ENCODE assay signal across 9 cellular contexts in genomic region chr10:132516771-132517725, GRCh38. TPM values are rescaled to one million over a fixed set of nuclear protein-coding genes. Genes with fewer than 3 reads are reported as not detected.
DNase-seq lines count a peak whose midpoint lies in the region; ATAC-seq and TF ChIP-seq lines count a peak whose summit lies in the region.
"Had no signal": no experiment of that assay in that cellular context is flagged by ENCODE, and none has a peak within 500 bp of the region (broad histone marks: within the 10 kb centered on the region; RNA-seq: fewer than 3 reads in every experiment).

No MANE protein-coding gene starts in this region.

- DNase-seq in 8988T (peak; percentile 75), HFF-Myc (ENCODE audit: extremely low read depth, low read depth) (peak; percentile 77), astrocyte of the cerebellum (ENCODE audit: low read depth) (peak; percentile 84), hepatic stellate cell (ENCODE audit: low spot score) (peak; percentile 100), psoas muscle (peak; percentile 94 to 97), NCI-H146 (lab: John Stamatoyannopoulos, UW) (no peak)
- DNase-seq in T-helper 2 cell treated with Interferon-gamma antibody and Interleukin-4, amounts not matched to agents 5 μg/mL and 100 μg/mL, for 36 hours (ENCODE audit: low spot score), result no peak
- DNase-seq: activated naive CD8-positive, alpha-beta T cell treated with anti-CD3 and anti-CD28 coated beads, Interleukin-2, amount 10 ng/mL, durations not matched to agents 7 days and 5 days had no signal

- H3K4me1 Mint-ChIP-seq in T-helper 2 cell treated with Interferon-gamma antibody and Interleukin-4, amounts not matched to agents 5 μg/mL and 100 μg/mL, for 36 hours (ENCODE audit: low read depth), result no peaks in the 10 kb centered on the region
- H3K4me1 Mint-ChIP-seq: activated naive CD8-positive, alpha-beta T cell treated with anti-CD3 and anti-CD28 coated beads, Interleukin-2, amount 10 ng/mL, durations not matched to agents 7 days and 5 days had no signal

- no peaks in the 10 kb centered on the region for H3K9me3 ChIP-seq in psoas muscle

- no peak overlapping the region for H3K27ac Mint-ChIP-seq in T-helper 2 cell treated with Interferon-gamma antibody and Interleukin-4, amounts not matched to agents 5 μg/mL and 100 μg/mL, for 36 hours
- H3K27ac Mint-ChIP-seq: activated naive CD8-positive, alpha-beta T cell treated with anti-CD3 and anti-CD28 coated beads, Interleukin-2, amount 10 ng/mL, durations not matched to agents 7 days and 5 days had no signal

- ATAC-seq in psoas muscle, result peak; percentile 90 to 96 (median 92)
- ATAC-seq in HG03159 (IDR thresholded peaks at IDR 0.05; ENCODE audit: unreplicated experiment), result no peak

- TF ChIP-seq CTCF in HFF-Myc (IDR thresholded peaks at IDR 0.05; ENCODE audit: low read depth, low read length, missing control alignments), result no peak
- TF ChIP-seq CTCF in astrocyte of the cerebellum (IDR thresholded peaks at IDR 0.05; ENCODE audit: low read depth, low read length, missing control alignments), result no peak
- no peak for TF ChIP-seq CTCF in psoas muscle (IDR thresholded peaks at IDR 0.05)

- no peaks in the 10 kb centered on the region for H3K27me3 ChIP-seq in psoas muscle (ENCODE audit: insufficient read depth in 3 of 3, low read length in 2 of 3)

- no peaks in the 10 kb centered on the region for H3K9me3 Mint-ChIP-seq in T-helper 2 cell treated with Interferon-gamma antibody and Interleukin-4, amounts not matched to agents 5 μg/mL and 100 μg/mL, for 36 hours
- H3K9me3 Mint-ChIP-seq: activated naive CD8-positive, alpha-beta T cell treated with anti-CD3 and anti-CD28 coated beads, Interleukin-2, amount 10 ng/mL, durations not matched to agents 7 days and 5 days had no signal

- no peaks in the 10 kb centered on the region for H3K27me3 Mint-ChIP-seq in T-helper 2 cell treated with Interferon-gamma antibody and Interleukin-4, amounts not matched to agents 5 μg/mL and 100 μg/mL, for 36 hours (ENCODE audit: low read depth)

- H3K27ac ChIP-seq in psoas muscle, result peak overlapping the region; percentile 89

- WGBS in psoas muscle, 3 donors, result 7 to 13% (median 10%) methylated on average over 35 to 37 of the region's 37 CpGs

- H3K4me1 ChIP-seq in psoas muscle, result peaks cover 47% of the 10 kb centered on the region

- intact Hi-C loops in psoas muscle (cut with DNase I), result loop anchor here (2.0 to 10.0 kb wide), 3 partner anchors 18 to 118 kb away; no protein-coding TSS in a partner anchor

- H3K36me3 Mint-ChIP-seq in T-helper 2 cell treated with Interferon-gamma antibody and Interleukin-4, amounts not matched to agents 5 μg/mL and 100 μg/mL, for 36 hours (ENCODE audit: low read depth), result no peaks in the 10 kb centered on the region
- H3K36me3 Mint-ChIP-seq: activated naive CD8-positive, alpha-beta T cell treated with anti-CD3 and anti-CD28 coated beads, Interleukin-2, amount 10 ng/mL, durations not matched to agents 7 days and 5 days had no signal

- no peaks in the 10 kb centered on the region for H3K36me3 ChIP-seq in psoas muscle (ENCODE audit: insufficient read depth in 1 of 2, low read depth in 1 of 2)

- H3K4me3 ChIP-seq in HFF-Myc (replicated peaks; ENCODE audit: low read depth, low read length), result no peak overlapping the region
- H3K4me3 ChIP-seq in astrocyte of the cerebellum (ENCODE audit: low read depth, low read length), result no peak overlapping the region
- peak overlapping the region; percentile 53 for H3K4me3 ChIP-seq in psoas muscle

- no peak overlapping the region for H3K4me3 Mint-ChIP-seq in T-helper 2 cell treated with Interferon-gamma antibody and Interleukin-4, amounts not matched to agents 5 μg/mL and 100 μg/mL, for 36 hours
- H3K4me3 Mint-ChIP-seq: activated naive CD8-positive, alpha-beta T cell treated with anti-CD3 and anti-CD28 coated beads, Interleukin-2, amount 10 ng/mL, durations not matched to agents 7 days and 5 days had no signal

- in situ Hi-C loops in astrocyte of the cerebellum (cut with HindIII; ENCODE audit: low sequenced_read_pairs), result no loop called here

RNA-seq across cellular contexts. Expression of gene INPP5A, which starts 20.5 kb away (rescaled TPM):
- total RNA-seq in psoas muscle, result 10 to 100 TPM; 38.2 to 48.8 (median 42.2) TPM
- polyA plus RNA-seq in psoas muscle, result 10 to 100 TPM; 15.1 to 44.3 (median 29.5) TPM

Comparison
In these comparisons a context has a peak if more than half of its experiments do, and no peak if none do; other contexts are left out.
1. DNase-seq: peak in 8988T (single experiment), HFF-Myc (single experiment), astrocyte of the cerebellum (single experiment), hepatic stellate cell (single experiment) and psoas muscle (2 of 2); none in T-helper 2 cell treated with Interferon-gamma antibody and Interleukin-4, amounts not matched to agents 5 μg/mL and 100 μg/mL, for 36 hours (single experiment) and NCI-H146 (single experiment).